1 cellular context compared by ENCODE assay signal in the genomic region with DNA sequence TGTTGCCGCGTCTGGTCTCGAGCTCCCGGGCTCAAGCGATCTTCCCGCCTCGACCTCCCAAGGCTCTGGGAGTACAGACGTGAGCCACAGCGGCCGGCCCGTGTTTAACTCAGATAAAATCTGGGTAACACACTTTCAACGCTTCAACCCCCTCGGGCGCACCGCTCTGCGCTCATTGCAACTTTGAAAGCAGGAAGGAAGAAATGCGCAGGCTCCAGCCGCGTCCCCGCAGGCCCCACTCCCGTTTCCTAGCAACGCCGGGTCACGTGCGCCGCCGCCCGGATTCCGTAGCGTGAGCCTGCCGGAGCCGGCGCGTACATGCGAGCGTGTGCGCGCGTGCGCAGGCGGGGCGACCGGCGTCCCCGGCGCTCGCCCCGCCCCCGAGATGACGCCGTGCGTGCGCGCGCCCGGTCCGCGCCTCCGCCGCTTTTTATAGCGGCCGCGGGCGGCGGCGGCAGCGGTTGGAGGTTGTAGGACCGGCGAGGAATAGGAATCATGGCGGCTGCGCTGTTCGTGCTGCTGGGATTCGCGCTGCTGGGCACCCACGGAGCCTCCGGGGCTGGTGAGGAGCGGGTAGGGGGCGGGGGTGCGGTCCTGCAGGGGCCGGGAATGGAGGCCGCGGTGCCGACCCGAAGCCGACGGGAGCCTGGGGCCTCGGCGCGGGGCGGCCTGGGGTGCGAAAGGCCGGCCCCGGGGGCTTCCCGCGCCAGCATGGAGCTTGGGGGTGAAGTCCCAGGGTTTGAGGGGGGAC.
TF ChIP-seq lines count a peak whose summit lies in the region.

A gene (plus strand): TSS at position 457 of the 751 bp plus-strand sequence. CDS start 39 bp downstream, at position 496.

TF ChIP-seq in K562, 482 proteins besides CTCF, POLR2A, EP300 and RAD21 (continued from another document and continues in another):
- TF ChIP-seq, protein P1, sequence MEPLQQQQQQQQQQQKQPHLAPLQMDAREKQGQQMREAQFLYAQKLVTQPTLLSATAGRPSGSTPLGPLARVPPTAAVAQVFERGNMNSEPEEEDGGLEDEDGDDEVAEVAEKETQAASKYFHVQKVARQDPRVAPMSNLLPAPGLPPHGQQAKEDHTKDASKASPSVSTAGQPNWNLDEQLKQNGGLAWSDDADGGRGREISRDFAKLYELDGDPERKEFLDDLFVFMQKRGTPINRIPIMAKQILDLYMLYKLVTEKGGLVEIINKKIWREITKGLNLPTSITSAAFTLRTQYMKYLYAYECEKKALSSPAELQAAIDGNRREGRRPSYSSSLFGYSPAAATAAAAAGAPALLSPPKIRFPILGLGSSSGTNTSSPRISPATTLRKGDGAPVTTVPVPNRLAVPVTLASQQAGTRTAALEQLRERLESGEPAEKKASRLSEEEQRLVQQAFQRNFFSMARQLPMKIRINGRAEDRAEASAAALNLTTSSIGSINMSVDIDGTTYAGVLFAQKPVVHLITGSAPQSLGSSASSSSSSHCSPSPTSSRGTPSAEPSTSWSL (CRISPR knock-in tag; IDR thresholded peaks at IDR 0.05; ENCODE audit: borderline replicate concordance) = no peak
- TF ChIP-seq CBFB (CRISPR knock-in tag; IDR thresholded peaks at IDR 0.05) (no peak), KLF10 (CRISPR knock-in tag; IDR thresholded peaks at IDR 0.05) (no peak), BHLHE40 (IDR thresholded peaks at IDR 0.05; ENCODE audit: low read length) (peak; percentile 99), PML (IDR thresholded peaks at IDR 0.05; ENCODE audit: low read length) (peak; percentile 56; the same call in 1 of the 2 replicates), GATAD2A (IDR thresholded peaks at IDR 0.05) (no peak), MCM3 (IDR thresholded peaks at IDR 0.05) (no peak), ZNF263 (CRISPR knock-in tag; IDR thresholded peaks at IDR 0.05; ENCODE audit: borderline replicate concordance) (0 out of 2 replicates have a peak, but pooled peaks have one; percentile 24), IFI16 (CRISPR knock-in tag; IDR thresholded peaks at IDR 0.05) (no peak), ZFPM2 (CRISPR knock-in tag; IDR thresholded peaks at IDR 0.05) (0 out of 2 replicates have a peak, but pooled peaks have one; percentile 7), SMAD4 (CRISPR knock-in tag; conservative IDR thresholded peaks at IDR 0.05) (0 out of 2 replicates have a peak, but pooled peaks have one; percentile 60), HEY1 (CRISPR knock-in tag; IDR thresholded peaks at IDR 0.05; ENCODE audit: borderline replicate concordance) (no peak), GABPB2 (CRISPR knock-in tag; conservative IDR thresholded peaks at IDR 0.05) (no peak)
- TF ChIP-seq, protein P2, sequence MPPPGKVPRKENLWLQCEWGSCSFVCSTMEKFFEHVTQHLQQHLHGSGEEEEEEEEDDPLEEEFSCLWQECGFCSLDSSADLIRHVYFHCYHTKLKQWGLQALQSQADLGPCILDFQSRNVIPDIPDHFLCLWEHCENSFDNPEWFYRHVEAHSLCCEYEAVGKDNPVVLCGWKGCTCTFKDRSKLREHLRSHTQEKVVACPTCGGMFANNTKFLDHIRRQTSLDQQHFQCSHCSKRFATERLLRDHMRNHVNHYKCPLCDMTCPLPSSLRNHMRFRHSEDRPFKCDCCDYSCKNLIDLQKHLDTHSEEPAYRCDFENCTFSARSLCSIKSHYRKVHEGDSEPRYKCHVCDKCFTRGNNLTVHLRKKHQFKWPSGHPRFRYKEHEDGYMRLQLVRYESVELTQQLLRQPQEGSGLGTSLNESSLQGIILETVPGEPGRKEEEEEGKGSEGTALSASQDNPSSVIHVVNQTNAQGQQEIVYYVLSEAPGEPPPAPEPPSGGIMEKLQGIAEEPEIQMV (tag; conservative IDR thresholded peaks at IDR 0.05; ENCODE audit: low read depth) = no peak
- TF ChIP-seq, protein P3, sequence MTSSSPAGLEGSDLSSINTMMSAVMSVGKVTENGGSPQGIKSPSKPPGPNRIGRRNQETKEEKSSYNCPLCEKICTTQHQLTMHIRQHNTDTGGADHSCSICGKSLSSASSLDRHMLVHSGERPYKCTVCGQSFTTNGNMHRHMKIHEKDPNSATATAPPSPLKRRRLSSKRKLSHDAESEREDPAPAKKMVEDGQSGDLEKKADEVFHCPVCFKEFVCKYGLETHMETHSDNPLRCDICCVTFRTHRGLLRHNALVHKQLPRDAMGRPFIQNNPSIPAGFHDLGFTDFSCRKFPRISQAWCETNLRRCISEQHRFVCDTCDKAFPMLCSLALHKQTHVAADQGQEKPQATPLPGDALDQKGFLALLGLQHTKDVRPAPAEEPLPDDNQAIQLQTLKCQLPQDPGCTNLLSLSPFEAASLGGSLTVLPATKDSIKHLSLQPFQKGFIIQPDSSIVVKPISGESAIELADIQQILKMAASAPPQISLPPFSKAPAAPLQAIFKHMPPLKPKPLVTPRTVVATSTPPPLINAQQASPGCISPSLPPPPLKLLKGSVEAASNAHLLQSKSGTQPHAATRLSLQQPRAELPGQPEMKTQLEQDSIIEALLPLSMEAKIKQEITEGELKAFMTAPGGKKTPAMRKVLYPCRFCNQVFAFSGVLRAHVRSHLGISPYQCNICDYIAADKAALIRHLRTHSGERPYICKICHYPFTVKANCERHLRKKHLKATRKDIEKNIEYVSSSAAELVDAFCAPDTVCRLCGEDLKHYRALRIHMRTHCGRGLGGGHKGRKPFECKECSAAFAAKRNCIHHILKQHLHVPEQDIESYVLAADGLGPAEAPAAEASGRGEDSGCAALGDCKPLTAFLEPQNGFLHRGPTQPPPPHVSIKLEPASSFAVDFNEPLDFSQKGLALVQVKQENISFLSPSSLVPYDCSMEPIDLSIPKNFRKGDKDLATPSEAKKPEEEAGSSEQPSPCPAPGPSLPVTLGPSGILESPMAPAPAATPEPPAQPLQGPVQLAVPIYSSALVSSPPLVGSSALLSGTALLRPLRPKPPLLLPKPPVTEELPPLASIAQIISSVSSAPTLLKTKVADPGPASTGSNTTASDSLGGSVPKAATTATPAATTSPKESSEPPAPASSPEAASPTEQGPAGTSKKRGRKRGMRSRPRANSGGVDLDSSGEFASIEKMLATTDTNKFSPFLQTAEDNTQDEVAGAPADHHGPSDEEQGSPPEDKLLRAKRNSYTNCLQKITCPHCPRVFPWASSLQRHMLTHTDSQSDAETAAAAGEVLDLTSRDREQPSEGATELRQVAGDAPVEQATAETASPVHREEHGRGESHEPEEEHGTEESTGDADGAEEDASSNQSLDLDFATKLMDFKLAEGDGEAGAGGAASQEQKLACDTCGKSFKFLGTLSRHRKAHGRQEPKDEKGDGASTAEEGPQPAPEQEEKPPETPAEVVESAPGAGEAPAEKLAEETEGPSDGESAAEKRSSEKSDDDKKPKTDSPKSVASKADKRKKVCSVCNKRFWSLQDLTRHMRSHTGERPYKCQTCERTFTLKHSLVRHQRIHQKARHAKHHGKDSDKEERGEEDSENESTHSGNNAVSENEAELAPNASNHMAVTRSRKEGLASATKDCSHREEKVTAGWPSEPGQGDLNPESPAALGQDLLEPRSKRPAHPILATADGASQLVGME (CRISPR knock-in tag; IDR thresholded peaks at IDR 0.05) = no peak; the same call in 1 of the 2 replicates
- TF ChIP-seq, protein P4, sequence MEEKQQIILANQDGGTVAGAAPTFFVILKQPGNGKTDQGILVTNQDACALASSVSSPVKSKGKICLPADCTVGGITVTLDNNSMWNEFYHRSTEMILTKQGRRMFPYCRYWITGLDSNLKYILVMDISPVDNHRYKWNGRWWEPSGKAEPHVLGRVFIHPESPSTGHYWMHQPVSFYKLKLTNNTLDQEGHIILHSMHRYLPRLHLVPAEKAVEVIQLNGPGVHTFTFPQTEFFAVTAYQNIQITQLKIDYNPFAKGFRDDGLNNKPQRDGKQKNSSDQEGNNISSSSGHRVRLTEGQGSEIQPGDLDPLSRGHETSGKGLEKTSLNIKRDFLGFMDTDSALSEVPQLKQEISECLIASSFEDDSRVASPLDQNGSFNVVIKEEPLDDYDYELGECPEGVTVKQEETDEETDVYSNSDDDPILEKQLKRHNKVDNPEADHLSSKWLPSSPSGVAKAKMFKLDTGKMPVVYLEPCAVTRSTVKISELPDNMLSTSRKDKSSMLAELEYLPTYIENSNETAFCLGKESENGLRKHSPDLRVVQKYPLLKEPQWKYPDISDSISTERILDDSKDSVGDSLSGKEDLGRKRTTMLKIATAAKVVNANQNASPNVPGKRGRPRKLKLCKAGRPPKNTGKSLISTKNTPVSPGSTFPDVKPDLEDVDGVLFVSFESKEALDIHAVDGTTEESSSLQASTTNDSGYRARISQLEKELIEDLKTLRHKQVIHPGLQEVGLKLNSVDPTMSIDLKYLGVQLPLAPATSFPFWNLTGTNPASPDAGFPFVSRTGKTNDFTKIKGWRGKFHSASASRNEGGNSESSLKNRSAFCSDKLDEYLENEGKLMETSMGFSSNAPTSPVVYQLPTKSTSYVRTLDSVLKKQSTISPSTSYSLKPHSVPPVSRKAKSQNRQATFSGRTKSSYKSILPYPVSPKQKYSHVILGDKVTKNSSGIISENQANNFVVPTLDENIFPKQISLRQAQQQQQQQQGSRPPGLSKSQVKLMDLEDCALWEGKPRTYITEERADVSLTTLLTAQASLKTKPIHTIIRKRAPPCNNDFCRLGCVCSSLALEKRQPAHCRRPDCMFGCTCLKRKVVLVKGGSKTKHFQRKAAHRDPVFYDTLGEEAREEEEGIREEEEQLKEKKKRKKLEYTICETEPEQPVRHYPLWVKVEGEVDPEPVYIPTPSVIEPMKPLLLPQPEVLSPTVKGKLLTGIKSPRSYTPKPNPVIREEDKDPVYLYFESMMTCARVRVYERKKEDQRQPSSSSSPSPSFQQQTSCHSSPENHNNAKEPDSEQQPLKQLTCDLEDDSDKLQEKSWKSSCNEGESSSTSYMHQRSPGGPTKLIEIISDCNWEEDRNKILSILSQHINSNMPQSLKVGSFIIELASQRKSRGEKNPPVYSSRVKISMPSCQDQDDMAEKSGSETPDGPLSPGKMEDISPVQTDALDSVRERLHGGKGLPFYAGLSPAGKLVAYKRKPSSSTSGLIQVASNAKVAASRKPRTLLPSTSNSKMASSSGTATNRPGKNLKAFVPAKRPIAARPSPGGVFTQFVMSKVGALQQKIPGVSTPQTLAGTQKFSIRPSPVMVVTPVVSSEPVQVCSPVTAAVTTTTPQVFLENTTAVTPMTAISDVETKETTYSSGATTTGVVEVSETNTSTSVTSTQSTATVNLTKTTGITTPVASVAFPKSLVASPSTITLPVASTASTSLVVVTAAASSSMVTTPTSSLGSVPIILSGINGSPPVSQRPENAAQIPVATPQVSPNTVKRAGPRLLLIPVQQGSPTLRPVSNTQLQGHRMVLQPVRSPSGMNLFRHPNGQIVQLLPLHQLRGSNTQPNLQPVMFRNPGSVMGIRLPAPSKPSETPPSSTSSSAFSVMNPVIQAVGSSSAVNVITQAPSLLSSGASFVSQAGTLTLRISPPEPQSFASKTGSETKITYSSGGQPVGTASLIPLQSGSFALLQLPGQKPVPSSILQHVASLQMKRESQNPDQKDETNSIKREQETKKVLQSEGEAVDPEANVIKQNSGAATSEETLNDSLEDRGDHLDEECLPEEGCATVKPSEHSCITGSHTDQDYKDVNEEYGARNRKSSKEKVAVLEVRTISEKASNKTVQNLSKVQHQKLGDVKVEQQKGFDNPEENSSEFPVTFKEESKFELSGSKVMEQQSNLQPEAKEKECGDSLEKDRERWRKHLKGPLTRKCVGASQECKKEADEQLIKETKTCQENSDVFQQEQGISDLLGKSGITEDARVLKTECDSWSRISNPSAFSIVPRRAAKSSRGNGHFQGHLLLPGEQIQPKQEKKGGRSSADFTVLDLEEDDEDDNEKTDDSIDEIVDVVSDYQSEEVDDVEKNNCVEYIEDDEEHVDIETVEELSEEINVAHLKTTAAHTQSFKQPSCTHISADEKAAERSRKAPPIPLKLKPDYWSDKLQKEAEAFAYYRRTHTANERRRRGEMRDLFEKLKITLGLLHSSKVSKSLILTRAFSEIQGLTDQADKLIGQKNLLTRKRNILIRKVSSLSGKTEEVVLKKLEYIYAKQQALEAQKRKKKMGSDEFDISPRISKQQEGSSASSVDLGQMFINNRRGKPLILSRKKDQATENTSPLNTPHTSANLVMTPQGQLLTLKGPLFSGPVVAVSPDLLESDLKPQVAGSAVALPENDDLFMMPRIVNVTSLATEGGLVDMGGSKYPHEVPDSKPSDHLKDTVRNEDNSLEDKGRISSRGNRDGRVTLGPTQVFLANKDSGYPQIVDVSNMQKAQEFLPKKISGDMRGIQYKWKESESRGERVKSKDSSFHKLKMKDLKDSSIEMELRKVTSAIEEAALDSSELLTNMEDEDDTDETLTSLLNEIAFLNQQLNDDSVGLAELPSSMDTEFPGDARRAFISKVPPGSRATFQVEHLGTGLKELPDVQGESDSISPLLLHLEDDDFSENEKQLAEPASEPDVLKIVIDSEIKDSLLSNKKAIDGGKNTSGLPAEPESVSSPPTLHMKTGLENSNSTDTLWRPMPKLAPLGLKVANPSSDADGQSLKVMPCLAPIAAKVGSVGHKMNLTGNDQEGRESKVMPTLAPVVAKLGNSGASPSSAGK (IDR thresholded peaks at IDR 0.05) = peak; percentile 27; the same call in 1 of the 2 replicates
- TF ChIP-seq, protein P5, sequence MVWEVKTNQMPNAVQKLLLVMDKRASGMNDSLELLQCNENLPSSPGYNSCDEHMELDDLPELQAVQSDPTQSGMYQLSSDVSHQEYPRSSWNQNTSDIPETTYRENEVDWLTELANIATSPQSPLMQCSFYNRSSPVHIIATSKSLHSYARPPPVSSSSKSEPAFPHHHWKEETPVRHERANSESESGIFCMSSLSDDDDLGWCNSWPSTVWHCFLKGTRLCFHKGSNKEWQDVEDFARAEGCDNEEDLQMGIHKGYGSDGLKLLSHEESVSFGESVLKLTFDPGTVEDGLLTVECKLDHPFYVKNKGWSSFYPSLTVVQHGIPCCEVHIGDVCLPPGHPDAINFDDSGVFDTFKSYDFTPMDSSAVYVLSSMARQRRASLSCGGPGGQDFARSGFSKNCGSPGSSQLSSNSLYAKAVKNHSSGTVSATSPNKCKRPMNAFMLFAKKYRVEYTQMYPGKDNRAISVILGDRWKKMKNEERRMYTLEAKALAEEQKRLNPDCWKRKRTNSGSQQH (CRISPR knock-in tag; IDR thresholded peaks at IDR 0.05) = no peak
- TF ChIP-seq, protein P6, sequence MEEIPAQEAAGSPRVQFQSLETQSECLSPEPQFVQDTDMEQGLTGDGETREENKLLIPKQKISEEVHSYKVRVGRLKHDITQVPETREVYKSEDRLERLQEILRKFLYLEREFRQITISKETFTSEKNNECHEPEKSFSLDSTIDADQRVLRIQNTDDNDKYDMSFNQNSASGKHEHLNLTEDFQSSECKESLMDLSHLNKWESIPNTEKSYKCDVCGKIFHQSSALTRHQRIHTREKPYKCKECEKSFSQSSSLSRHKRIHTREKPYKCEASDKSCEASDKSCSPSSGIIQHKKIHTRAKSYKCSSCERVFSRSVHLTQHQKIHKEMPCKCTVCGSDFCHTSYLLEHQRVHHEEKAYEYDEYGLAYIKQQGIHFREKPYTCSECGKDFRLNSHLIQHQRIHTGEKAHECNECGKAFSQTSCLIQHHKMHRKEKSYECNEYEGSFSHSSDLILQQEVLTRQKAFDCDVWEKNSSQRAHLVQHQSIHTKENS (CRISPR knock-in tag; IDR thresholded peaks at IDR 0.05) = no peak
- TF ChIP-seq, protein P7, sequence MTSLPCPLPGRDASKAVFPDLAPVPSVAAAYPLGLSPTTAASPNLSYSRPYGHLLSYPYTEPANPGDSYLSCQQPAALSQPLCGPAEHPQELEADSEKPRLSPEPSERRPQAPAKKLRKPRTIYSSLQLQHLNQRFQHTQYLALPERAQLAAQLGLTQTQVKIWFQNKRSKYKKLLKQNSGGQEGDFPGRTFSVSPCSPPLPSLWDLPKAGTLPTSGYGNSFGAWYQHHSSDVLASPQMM (CRISPR knock-in tag; IDR thresholded peaks at IDR 0.05) = no peak
- TF ChIP-seq, protein P8, sequence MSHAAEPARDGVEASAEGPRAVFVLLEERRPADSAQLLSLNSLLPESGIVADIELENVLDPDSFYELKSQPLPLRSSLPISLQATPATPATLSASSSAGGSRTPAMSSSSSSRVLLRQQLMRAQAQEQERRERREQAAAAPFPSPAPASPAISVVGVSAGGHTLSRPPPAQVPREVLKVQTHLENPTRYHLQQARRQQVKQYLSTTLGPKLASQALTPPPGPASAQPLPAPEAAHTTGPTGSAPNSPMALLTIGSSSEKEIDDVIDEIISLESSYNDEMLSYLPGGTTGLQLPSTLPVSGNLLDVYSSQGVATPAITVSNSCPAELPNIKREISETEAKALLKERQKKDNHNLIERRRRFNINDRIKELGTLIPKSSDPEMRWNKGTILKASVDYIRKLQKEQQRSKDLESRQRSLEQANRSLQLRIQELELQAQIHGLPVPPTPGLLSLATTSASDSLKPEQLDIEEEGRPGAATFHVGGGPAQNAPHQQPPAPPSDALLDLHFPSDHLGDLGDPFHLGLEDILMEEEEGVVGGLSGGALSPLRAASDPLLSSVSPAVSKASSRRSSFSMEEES (CRISPR knock-in tag; IDR thresholded peaks at IDR 0.05) = peak; percentile 97
